In the genomic region with DNA sequence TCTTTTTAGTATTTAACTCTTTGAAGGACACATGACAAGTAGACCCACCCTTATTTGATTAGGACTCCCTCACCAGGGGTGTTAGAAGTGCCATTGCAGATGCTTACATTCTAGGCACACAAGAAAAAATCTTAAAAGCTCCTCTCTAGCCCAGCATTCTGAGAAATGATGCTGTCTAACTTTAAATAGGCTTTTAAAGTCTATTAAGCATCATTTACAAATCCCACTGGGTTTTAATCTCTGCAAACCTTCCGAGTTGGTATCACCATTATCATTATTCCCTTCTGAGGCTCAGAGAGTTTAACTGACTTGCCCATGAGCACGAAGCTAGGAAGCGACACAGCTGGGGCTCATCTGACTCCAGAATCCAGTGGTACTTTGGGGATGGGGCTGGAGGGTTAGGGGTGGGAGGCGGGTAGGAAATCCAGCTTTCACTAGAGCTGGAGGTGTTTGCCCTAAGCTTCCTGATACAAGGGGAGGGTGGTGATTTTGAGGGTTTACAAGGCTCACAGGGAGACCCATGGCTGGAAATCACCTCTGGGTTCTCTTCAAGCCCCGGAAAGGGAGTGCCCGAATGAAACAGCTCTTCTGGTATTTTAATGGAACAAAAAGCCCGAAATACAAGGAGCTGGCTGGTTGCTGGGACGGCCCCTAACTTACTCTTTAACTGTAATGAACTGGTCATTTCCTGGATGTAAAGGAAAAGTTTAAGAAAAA, we compare ENCODE assay signal across 9 cellular contexts.
DNase-seq lines count a peak whose midpoint lies in the region; ATAC-seq, FAIRE-seq and TF ChIP-seq lines count a peak whose summit lies in the region.
"Had no signal": no experiment of that assay in that cellular context is flagged by ENCODE, and none has a peak within 500 bp of the region (broad histone marks: within the 10 kb centered on the region; RNA-seq: fewer than 3 reads in every experiment).

No MANE protein-coding gene starts in this region.

- in situ Hi-C loops in GM12878 (cut with MboI): no loop called here

- ATAC-seq in GM12878 (peak; percentile 34), Right ventricle myocardium superior (ENCODE audit: poor library complexity) (no peak), HG03442 (IDR thresholded peaks at IDR 0.05; ENCODE audit: unreplicated experiment) (no peak)

- RAD21 ChIA-PET in GM12878 (lab: Charles Lee; ENCODE audit: unreplicated experiment): interaction anchor here (0.7 to 11.2 kb wide), 18 partner anchors 8 to 334 kb away, joined by 3 to 272 read pairs (median 5); a partner anchor contains a TSS

- 2% methylated on average over 8 of the region's 8 CpGs for WGBS in GM12878 (ENCODE audit: insufficient coverage, insufficient replicate concordance, low lambda C conversion rate, missing lambda C conversion rate)
- WGBS in sigmoid colon, 2 donors: 35 to 58% methylated on average over 8 of the region's 8 CpGs

- CTCF ChIA-PET in GM12878 (lab: Yijun Ruan, JAX): interaction anchor here (0.8 to 6.3 kb wide), 8 partner anchors 12 to 134 kb away, joined by 3 to 63 read pairs (median 23); a partner anchor contains a TSS

- H3K36me3 ChIP-seq in HUES48 (ENCODE audit: control insufficient read depth, insufficient read depth, low read length): no peaks in the 10 kb centered on the region
- H3K36me3 ChIP-seq in GM12878 (ENCODE audit: control insufficient read depth in 2 of 2, insufficient read depth in 2 of 2, low read length in 1 of 2): no peaks in the 10 kb centered on the region
- H3K36me3 ChIP-seq in neural cell (ENCODE audit: insufficient read depth, low read length): no peaks in the 10 kb centered on the region
- H3K36me3 ChIP-seq in sigmoid colon: no peaks in the 10 kb centered on the region

- no peaks in the 10 kb centered on the region for H4K20me1 ChIP-seq in GM12878 (ENCODE audit: control insufficient read depth, insufficient read depth)
- H4K20me1 ChIP-seq in neural cell (ENCODE audit: insufficient read depth): no peaks in the 10 kb centered on the region

- DNase-seq in Daoy (ENCODE audit: low read depth): peak; percentile 74
- no peak for DNase-seq in GM12878 (ENCODE audit: low read depth, low spot score)
- no peak for DNase-seq in Right ventricle myocardium superior
- no peak for DNase-seq in middle frontal gyrus (ENCODE audit: extremely low spot score, low spot score)
- DNase-seq in sigmoid colon: no peak
- DNase-seq: NCI-H1930 had no signal

- H3K9ac ChIP-seq in HUES48 (ENCODE audit: low read depth, low read length) (no peak overlapping the region), GM12878 (ENCODE audit: control insufficient read depth, insufficient read depth, low read length) (peak overlapping the region; percentile 69), neural cell (ENCODE audit: low read length) (no peak overlapping the region)

- intact Hi-C loops in GM12878 (cut with micrococcal nuclease; ENCODE audit: unreplicated experiment) (loop anchor here (1.0 to 5.0 kb wide), 5 partner anchors 18 to 136 kb away; a partner anchor contains a TSS), Right ventricle myocardium superior (cut with DNase I) (no loop called here), sigmoid colon (cut with DNase I) (no loop called here)

- H3F3A ChIP-seq in neural cell (ENCODE audit: insufficient read depth, low read length, poor library complexity, severe bottlenecking): no peaks in the 10 kb centered on the region

- TF ChIP-seq EP300 in GM12878 (IDR thresholded peaks at IDR 0.05; ENCODE audit: borderline replicate concordance in 1 of 2, control insufficient read depth in 1 of 2, low read depth in 2 of 2, low read length in 2 of 2): peak in 1 of 2 experiments; percentile 41; a peak in 1 of 4 replicates
- TF ChIP-seq EP300 in neural cell (conservative IDR thresholded peaks at IDR 0.05; ENCODE audit: poor library complexity, severe bottlenecking): peak; percentile 11
- no peak for TF ChIP-seq EP300 in sigmoid colon (IDR thresholded peaks at IDR 0.05)

- H3K4me3 ChIP-seq in HUES48 (ENCODE audit: low read depth, low read length): no peak overlapping the region
- peak overlapping the region; percentile 41 for H3K4me3 ChIP-seq in GM12878
- peak overlapping the region; percentile 44 for H3K4me3 ChIP-seq in neural cell (ENCODE audit: low read length)
- H3K4me3 ChIP-seq in sigmoid colon: no peak overlapping the region

- peaks cover 43% of the 10 kb centered on the region for H3K79me2 ChIP-seq in GM12878 (ENCODE audit: control insufficient read depth, insufficient read depth, low read length)
- H3K79me2 ChIP-seq in neural cell (replicated peaks; ENCODE audit: insufficient read depth, low read length): no peaks in the 10 kb centered on the region

- no TSS peak for BruUV-seq in GM12878 (replicated peaks; lab: Mats Ljungman, UMichigan)

- peak overlapping the region; percentile 77 for H3K4me2 ChIP-seq in GM12878 (ENCODE audit: control insufficient read depth, insufficient read depth)
- no peak overlapping the region for H3K4me2 ChIP-seq in neural cell (ENCODE audit: low read length)

- no peak for TF ChIP-seq CTCF in GM12878 (IDR thresholded peaks at IDR 0.05 in 2 of 3, conservative IDR thresholded peaks at IDR 0.05 in 1 of 3; ENCODE audit: control insufficient read depth in 2 of 3, extremely low read depth in 1 of 3, insufficient read depth in 1 of 3, low read depth in 3 of 3, low read length in 3 of 3)
- TF ChIP-seq CTCF in neural cell (IDR thresholded peaks at IDR 0.05; ENCODE audit: poor library complexity, severe bottlenecking): no peak
- TF ChIP-seq CTCF in sigmoid colon (IDR thresholded peaks at IDR 0.05): no peak

- TF ChIP-seq POLR2A in GM12878 (IDR thresholded peaks at IDR 0.05; ENCODE audit: low read depth, low read length): peak; percentile 44; the same call in 1 of the 2 replicates
- no peak for TF ChIP-seq POLR2A in sigmoid colon (IDR thresholded peaks at IDR 0.05)

- SMC1A ChIA-PET in GM12878 (lab: Charles Lee; ENCODE audit: uncharacterized antibody, unreplicated experiment): interaction anchor here (0.8 to 17.0 kb wide), 16 partner anchors 8 to 521 kb away, joined by 3 to 391 read pairs (median 6); a partner anchor contains a TSS

- TF ChIP-seq RAD21 in GM12878 (IDR thresholded peaks at IDR 0.05; ENCODE audit: insufficient read depth, low read depth, low read length) (no peak), neural cell (conservative IDR thresholded peaks at IDR 0.05) (no peak)

- H3K9me3 ChIP-seq in HUES48 (ENCODE audit: control insufficient read depth, insufficient read depth, low read length): no peaks in the 10 kb centered on the region
- peaks cover 2% of the 10 kb centered on the region; the same call in 2 of the 3 replicates for H3K9me3 ChIP-seq in GM12878 (replicated peaks; ENCODE audit: control insufficient read depth, insufficient read depth, low read length)
- no peaks in the 10 kb centered on the region for H3K9me3 ChIP-seq in neural cell (ENCODE audit: low read length)
- H3K9me3 ChIP-seq in sigmoid colon: no peaks in the 10 kb centered on the region

- H3K27me3 ChIP-seq in HUES48 (ENCODE audit: control insufficient read depth, insufficient read depth, low read length) (no peaks in the 10 kb centered on the region), GM12878 (replicated peaks in 1 of 2; ENCODE audit: control insufficient read depth in 2 of 2, insufficient read depth in 2 of 2, low read length in 1 of 2) (no peaks in the 10 kb centered on the region), neural cell (ENCODE audit: insufficient read depth, low read depth, low read length) (no peaks in the 10 kb centered on the region), sigmoid colon (no peaks in the 10 kb centered on the region)

- POLR2A ChIA-PET in GM12878 (lab: Charles Lee): interaction anchor here (0.8 to 12.3 kb wide), 11 partner anchors 11 to 110 kb away, joined by 3 to 223 read pairs (median 4); no protein-coding TSS in a partner anchor

- H3K27ac ChIP-seq in HUES48 (ENCODE audit: low read depth, low read length): peak overlapping the region; percentile 33
- peak overlapping the region; percentile 96 for H3K27ac ChIP-seq in GM12878 (ENCODE audit: control insufficient read depth, insufficient read depth)
- peak overlapping the region; percentile 57 for H3K27ac ChIP-seq in neural cell (ENCODE audit: low read length)
- H3K27ac ChIP-seq in sigmoid colon: no peak overlapping the region

- H2AFZ ChIP-seq in GM12878 (ENCODE audit: control insufficient read depth, low read depth, low read length) (no peak overlapping the region), neural cell (ENCODE audit: low read depth, low read length) (no peak overlapping the region)

- H3K9me2 ChIP-seq in neural cell (ENCODE audit: insufficient read depth, low read length): no peaks in the 10 kb centered on the region

- no peak for FAIRE-seq in GM12878 (lab: Jason Lieb, UNC)

- peaks cover 19% of the 10 kb centered on the region for H3K4me1 ChIP-seq in HUES48 (ENCODE audit: control insufficient read depth, insufficient read depth, low read length)
- peaks cover 42% of the 10 kb centered on the region for H3K4me1 ChIP-seq in GM12878 (ENCODE audit: control insufficient read depth, insufficient read depth, low read length)
- no peaks in the 10 kb centered on the region for H3K4me1 ChIP-seq in sigmoid colon

TF ChIP-seq in GM12878, 131 proteins besides CTCF, POLR2A, EP300 and RAD21 (continues in another document):
- TF ChIP-seq PML (IDR thresholded peaks at IDR 0.05; ENCODE audit: low read length): peak; percentile 17; the same call in 1 of the 2 replicates
- TF ChIP-seq KAT2A (conservative IDR thresholded peaks at IDR 0.05; ENCODE audit: control insufficient read depth, low read depth, low read length): no peak

TF ChIP-seq in neural cell, 6 proteins besides CTCF, POLR2A, EP300 and RAD21:
- TF ChIP-seq POLR2AphosphoS5 (IDR thresholded peaks at IDR 0.05) (peak; percentile 44), TAF1 (IDR thresholded peaks at IDR 0.05; ENCODE audit: low read depth) (no peak)

Comparison
In these comparisons a context has a peak if more than half of its experiments do, and no peak if none do; other contexts are left out.
1. H3K27ac ChIP-seq: peak in HUES48 (single experiment), GM12878 (single experiment) and neural cell (single experiment); none in sigmoid colon (0 of 4).
2. H3K4me3 ChIP-seq: peak in GM12878 (single experiment) and neural cell (single experiment); none in HUES48 (single experiment) and sigmoid colon (0 of 4).